26 cellular contexts compared by ENCODE assay signal in the genomic region with DNA sequence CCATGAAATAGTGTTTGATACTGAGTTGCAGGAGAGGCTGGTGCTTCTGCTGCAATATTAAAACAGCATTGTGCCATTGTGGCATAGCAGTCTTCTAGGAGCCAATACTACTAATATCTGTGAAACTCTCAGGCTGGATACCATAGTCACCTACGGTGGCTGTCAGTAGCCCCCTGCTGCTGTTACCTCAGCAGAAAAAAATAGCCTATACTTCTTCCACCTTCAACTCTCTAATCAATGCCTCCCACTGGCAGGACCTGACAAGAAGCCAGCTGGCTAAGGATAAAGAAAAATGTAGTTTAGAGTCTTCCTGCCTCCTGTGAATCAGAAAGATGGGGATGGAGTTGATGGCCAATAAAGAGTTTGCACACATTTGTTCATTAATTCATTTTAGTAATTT.
"Had no signal": no experiment of that assay in that cellular context is flagged by ENCODE, and none has a peak within 500 bp of the region (broad histone marks: within the 10 kb centered on the region; RNA-seq: fewer than 3 reads in every experiment).

No MANE protein-coding gene starts in this region.

- H3K27me3 ChIP-seq: neutrophil, pancreas, right atrium auricular region, right lobe of liver, sigmoid colon, stomach, thyroid gland, tibial nerve, upper lobe of right lung, uterus had no signal

- H3K27ac ChIP-seq: neutrophil, pancreas, prostate gland, right lobe of liver, stomach, thyroid gland, tibial nerve, upper lobe of right lung, uterus had no signal

- ATAC-seq: naive thymus-derived CD8-positive, alpha-beta T cell; natural killer cell treated with Interleukin-12 subunit alpha and Interleukin-12 subunit beta and Interleukin-15 and Interleukin-18, amount 100 ng/mL, for 72 hours; pancreas; right lobe of liver; stimulated activated effector memory CD8-positive, alpha-beta T cell treated with anti-CD3 and anti-CD28 coated beads, Interleukin-12 subunit alpha, Interleukin-12 subunit beta, amount 100 ng/mL, for 72 hours; stimulated activated naive B cell treated with anti-CD40 and anti-IgM and Interleukin-4, amounts not matched to agents 10 μg/mL and 1 μg/mL and 100 μg/mL, for 72 hours; upper lobe of right lung had no signal

- H3K4me3 ChIP-seq: pancreas, prostate gland, right atrium auricular region, right lobe of liver, sigmoid colon, stomach, thoracic aorta, thyroid gland, tibial nerve, upper lobe of right lung, uterus had no signal

- H3K4me1 ChIP-seq: prostate gland, right lobe of liver, thyroid gland, uterus had no signal

- H3K9me3 ChIP-seq: neutrophil, pancreas, prostate gland, right atrium auricular region, right lobe of liver, sigmoid colon, stomach, thoracic aorta, thyroid gland, tibial nerve, upper lobe of right lung, uterus had no signal

- H3K36me3 ChIP-seq: neutrophil, pancreas, prostate gland, right atrium auricular region, right lobe of liver, sigmoid colon, stomach, thoracic aorta, thyroid gland, tibial nerve, upper lobe of right lung, uterus had no signal

- DNase-seq: naive thymus-derived CD8-positive, alpha-beta T cell; nephron progenitor cell; nucleus accumbens; pancreas; retina; right lobe of liver; sigmoid colon; small intestine; stimulated activated CD4-positive, alpha-beta T cell treated with anti-CD3 and anti-CD28 coated beads, Interleukin-15, amount 100 ng/mL, for 24 hours; stimulated activated CD4-positive, alpha-beta T cell treated with anti-CD3 and anti-CD28 coated beads, Interleukin-2, amount 100 ng/mL, for 24 hours; stimulated activated CD4-positive, alpha-beta T cell treated with anti-CD3 and anti-CD28 coated beads, Interleukin-2, amount 100 ng/mL, for 48 hours; stimulated activated CD4-positive, alpha-beta T cell treated with anti-CD3 and anti-CD28 coated beads, Interleukin-4, amount 100 ng/mL, for 24 hours; stimulated activated naive B cell treated with anti-CD40 and anti-IgM and Interleukin-4, amounts not matched to agents 10 μg/mL and 1 μg/mL and 100 μg/mL, for 72 hours; stimulated activated naive CD4-positive, alpha-beta T cell treated with Interleukin-2 at 50 U/mL for 16 hours; stomach; thyroid gland; trophoblast cell; upper lobe of right lung; uterus had no signal
